ENCODE assay signal across 9 cellular contexts in genomic region chr11:66311470-66311964, GRCh38. TPM values are rescaled to one million over a fixed set of nuclear protein-coding genes. Genes with fewer than 3 reads are reported as not detected.
DNase-seq lines count a peak whose midpoint lies in the region; ATAC-seq and TF ChIP-seq lines count a peak whose summit lies in the region.
"Had no signal": no experiment of that assay in that cellular context is flagged by ENCODE, and none has a peak within 500 bp of the region (broad histone marks: within the 10 kb centered on the region; RNA-seq: fewer than 3 reads in every experiment).

No MANE protein-coding gene starts in this region.

- H3K9me3 ChIP-seq in transverse colon: no peaks in the 10 kb centered on the region

- no peaks in the 10 kb centered on the region for H3K9me3 Mint-ChIP-seq in activated naive CD4-positive, alpha-beta T cell treated with anti-CD3 and anti-CD28 coated beads for 36 hours
- H3K9me3 Mint-ChIP-seq in activated naive CD4-positive, alpha-beta T cell treated with anti-CD3 and anti-CD28 coated beads, Interleukin-2, amount 50 U/mL, for 72 hours: no peaks in the 10 kb centered on the region

- H3K36me3 ChIP-seq in kidney epithelial cell (ENCODE audit: control insufficient read depth, insufficient read depth, low read length) (no peaks in the 10 kb centered on the region), transverse colon (no peaks in the 10 kb centered on the region)

- H3K4me1 Mint-ChIP-seq in activated naive CD4-positive, alpha-beta T cell treated with anti-CD3 and anti-CD28 coated beads for 36 hours (ENCODE audit: low read depth): peaks cover 33% of the 10 kb centered on the region

- peaks cover 7 to 25% (median 17%) of the 10 kb centered on the region in 4 donors for H3K4me1 ChIP-seq in transverse colon

- peak overlapping the region; percentile 92 for H3K4me3 Mint-ChIP-seq in activated naive CD4-positive, alpha-beta T cell treated with anti-CD3 and anti-CD28 coated beads for 36 hours

- intact Hi-C loops in activated naive CD4-positive, alpha-beta T cell treated with anti-CD3 and anti-CD28 coated beads for 36 hours (cut with micrococcal nuclease): no loop called here
- intact Hi-C loops in transverse colon (cut with DNase I; ENCODE audit: low total_unique reads): loop anchor here (2.0 kb wide), 1 partner anchor 17 kb away; no protein-coding TSS in a partner anchor

- no peaks in the 10 kb centered on the region for H3K36me3 Mint-ChIP-seq in activated naive CD4-positive, alpha-beta T cell treated with anti-CD3 and anti-CD28 coated beads for 36 hours (ENCODE audit: low read depth)
- no peaks in the 10 kb centered on the region for H3K36me3 Mint-ChIP-seq in activated naive CD4-positive, alpha-beta T cell treated with anti-CD3 and anti-CD28 coated beads, Interleukin-2, amount 50 U/mL, for 72 hours

- no peak for TF ChIP-seq POLR2A in transverse colon (IDR thresholded peaks at IDR 0.05)

- no peaks in the 10 kb centered on the region for H3K27me3 Mint-ChIP-seq in activated naive CD4-positive, alpha-beta T cell treated with anti-CD3 and anti-CD28 coated beads for 36 hours (ENCODE audit: low read depth)

- TF ChIP-seq CTCF in kidney epithelial cell (IDR thresholded peaks at IDR 0.05; ENCODE audit: insufficient read depth, low read length, poor library complexity, severe bottlenecking): no peak
- TF ChIP-seq CTCF in transverse colon (IDR thresholded peaks at IDR 0.05): peak in 1 of 5 experiments; percentile 87

- peak overlapping the region; percentile 93 for H3K27ac Mint-ChIP-seq in activated naive CD4-positive, alpha-beta T cell treated with anti-CD3 and anti-CD28 coated beads for 36 hours
- H3K27ac Mint-ChIP-seq in activated naive CD4-positive, alpha-beta T cell treated with anti-CD3 and anti-CD28 coated beads, Interleukin-2, amount 50 U/mL, for 72 hours: peak overlapping the region; percentile 77 to 89

- H3K4me3 ChIP-seq in kidney epithelial cell (ENCODE audit: low read depth, low read length) (peak overlapping the region; percentile 61), transverse colon (peak overlapping the region in 3 of 4 donors; percentile 33 to 63 (median 50))

- no peak for ATAC-seq in activated naive CD4-positive, alpha-beta T cell treated with anti-CD3 and anti-CD28 coated beads, Interleukin-2, amount 50 U/mL, for 72 hours

- peak overlapping the region; percentile 91 to 95 (median 94) for H3K27ac ChIP-seq in transverse colon

- TF ChIP-seq EP300 in transverse colon (IDR thresholded peaks at IDR 0.05; ENCODE audit: low read depth): no peak

- CTCF ChIA-PET in activated naive CD4-positive, alpha-beta T cell treated with anti-CD3 and anti-CD28 coated beads for 36 hours (lab: Charles Lee): interaction anchor here (0.6 to 4.8 kb wide), 33 partner anchors 10 to 617 kb away, joined by 3 to 85 read pairs (median 4); partner anchors contain the start of genes B4GAT1, BRMS1, MRPL11 and RBM4B

- no peak for DNase-seq in activated naive CD4-positive, alpha-beta T cell treated with anti-CD3 and anti-CD28 coated beads for 36 hours
- DNase-seq in activated naive CD4-positive, alpha-beta T cell treated with Interleukin-2 at 50 U/mL for 16 hours: no peak
- no peak for DNase-seq in activated naive CD4-positive, alpha-beta T cell treated with anti-CD3 and anti-CD28 coated beads, Interleukin-2, amount 50 U/mL, for 72 hours (ENCODE audit: low spot score in 2 of 2)
- no peak for DNase-seq in kidney epithelial cell (ENCODE audit: low read depth)
- DNase-seq in transverse colon: no peak
- no peak for DNase-seq in GDM1 (lab: John Stamatoyannopoulos, UW)
- DNase-seq in NCI-H1694 (lab: John Stamatoyannopoulos, UW): no peak
- no peak for DNase-seq in anterior cingulate cortex (lab: John Stamatoyannopoulos, UW)

- in situ Hi-C loops in transverse colon (cut with MboI; ENCODE audit: low pct_ligation_motif_present in 1 of 4, low pct_unique_long_range_greater_than_20kb in 1 of 4, low sequenced_read_pairs in 3 of 4): no loop called here

- H3K27me3 ChIP-seq in kidney epithelial cell (ENCODE audit: control insufficient read depth, insufficient read depth, low read length) (peaks cover 2% of the 10 kb centered on the region), transverse colon (no peaks in the 10 kb centered on the region)

- 34% methylated on average over 26 of the region's 26 CpGs; no CpG with 5 or more reads in 1 of the 2 donors for WGBS in transverse colon (ENCODE audit: low coverage in 1 of 2), 2 donors

RNA-seq across cellular contexts. Expression of gene CD248, which starts 5.3 kb away (rescaled TPM):
- under 1 TPM; 0.15 to 0.26 TPM for total RNA-seq in activated naive CD4-positive, alpha-beta T cell treated with anti-CD3 and anti-CD28 coated beads for 36 hours
- total RNA-seq in activated naive CD4-positive, alpha-beta T cell treated with anti-CD3 and anti-CD28 coated beads, Interleukin-2, amount 50 U/mL, for 72 hours: under 1 TPM; 0.31 to 0.36 TPM
- total RNA-seq in kidney epithelial cell (0.07 and 0.17 TPM in 2 replicates), transverse colon (10 to 100 TPM in 1 of 4 donors, 1 to 10 TPM in 3; 2.6 to 36.2 (median 6.5) TPM)

RNA-seq across cellular contexts. Expression of gene TMEM151A, which starts 19.8 kb away (rescaled TPM):
- not detected for total RNA-seq in activated naive CD4-positive, alpha-beta T cell treated with anti-CD3 and anti-CD28 coated beads for 36 hours
- total RNA-seq in activated naive CD4-positive, alpha-beta T cell treated with anti-CD3 and anti-CD28 coated beads, Interleukin-2, amount 50 U/mL, for 72 hours: not detected
- total RNA-seq in kidney epithelial cell (0.08 TPM in 1 of 2 replicates, not detected in the other), transverse colon (under 1 TPM in 2 of 4 donors, not detected in 2; 0.55 to 0.75 TPM)
- total RNA-seq: activated CD8-positive, alpha-beta memory T cell treated with anti-CD3 and anti-CD28 coated beads for 36 hours had no signal

RNA-seq across cellular contexts. Expression of gene YIF1A, which starts 22.6 kb away (rescaled TPM):
- 10 to 100 TPM; 45.9 to 49.7 TPM for total RNA-seq in activated naive CD4-positive, alpha-beta T cell treated with anti-CD3 and anti-CD28 coated beads for 36 hours
- total RNA-seq in activated naive CD4-positive, alpha-beta T cell treated with anti-CD3 and anti-CD28 coated beads, Interleukin-2, amount 50 U/mL, for 72 hours: 10 to 100 TPM; 45.9 to 55.4 TPM
- total RNA-seq in kidney epithelial cell: 104 and 119 TPM in 2 replicates
- 10 to 100 TPM; 60.6 to 99.7 (median 72.3) TPM for total RNA-seq in transverse colon

RNA-seq across cellular contexts. Expression of gene RIN1, which starts 24.7 kb away (rescaled TPM):
- 1 to 10 TPM; 2.0 to 2.6 TPM for total RNA-seq in activated naive CD4-positive, alpha-beta T cell treated with anti-CD3 and anti-CD28 coated beads for 36 hours
- 1 to 10 TPM; 2.6 to 4.9 TPM for total RNA-seq in activated naive CD4-positive, alpha-beta T cell treated with anti-CD3 and anti-CD28 coated beads, Interleukin-2, amount 50 U/mL, for 72 hours
- total RNA-seq in kidney epithelial cell (3.1 and 3.8 TPM in 2 replicates), transverse colon (10 to 100 TPM in 3 of 4 donors, 1 to 10 TPM in 1; 8.8 to 43.8 (median 14.4) TPM)

RNA-seq across cellular contexts. Expression of gene BRMS1, which starts 33.4 kb away (rescaled TPM):
- total RNA-seq in activated naive CD4-positive, alpha-beta T cell treated with anti-CD3 and anti-CD28 coated beads for 36 hours: 10 to 100 TPM; 24.0 to 25.3 TPM
- total RNA-seq in activated naive CD4-positive, alpha-beta T cell treated with anti-CD3 and anti-CD28 coated beads, Interleukin-2, amount 50 U/mL, for 72 hours: 10 to 100 TPM; 32.1 to 33.5 TPM
- 84.9 and 86.5 TPM in 2 replicates for total RNA-seq in kidney epithelial cell
- 100 to 1,000 TPM in 1 of 4 donors, 10 to 100 TPM in 3; 34.0 to 178 (median 63.1) TPM for total RNA-seq in transverse colon
